In the genomic region with DNA sequence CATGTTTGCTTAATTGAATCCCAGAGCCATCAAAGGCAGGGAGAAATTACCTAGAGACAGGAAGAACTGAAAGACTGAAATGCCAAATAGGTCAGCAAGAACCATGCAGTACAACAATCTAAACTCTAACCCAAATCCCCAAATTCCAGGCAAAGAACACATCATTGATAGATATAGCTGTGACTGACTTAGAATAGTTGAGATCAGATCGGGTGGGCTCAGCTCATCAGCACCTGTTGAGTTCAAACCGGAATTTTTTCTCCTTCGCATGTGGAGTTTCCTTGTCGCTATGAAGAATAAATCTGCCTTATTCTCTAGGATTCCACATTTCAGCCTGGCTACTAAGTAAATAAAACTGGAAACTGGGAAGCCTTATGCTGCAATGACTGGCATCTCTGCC, we compare ENCODE assay signal across 8 cellular contexts. TPM values are rescaled to one million over a fixed set of nuclear protein-coding genes. Genes with fewer than 3 reads are reported as not detected.
DNase-seq lines count a peak whose midpoint lies in the region; ATAC-seq and TF ChIP-seq lines count a peak whose summit lies in the region.

No MANE protein-coding gene starts in this region.

- DNase-seq in H7 = no peak
- no peak for DNase-seq in T-helper 17 cell
- no peak for DNase-seq in glutamatergic neuron
- no peak for DNase-seq in sigmoid colon
- DNase-seq in NCI-H1694 (lab: John Stamatoyannopoulos, UW) = no peak
- DNase-seq in middle frontal gyrus (ENCODE audit: extremely low spot score, low spot score) = no peak
- DNase-seq in KBM-7 = no peak

- no peak for TF ChIP-seq EP300 in sigmoid colon (IDR thresholded peaks at IDR 0.05)

- peaks cover 0 to 44% (median 30%) of the 10 kb centered on the region in 4 donors for H3K4me1 ChIP-seq in sigmoid colon

- no peaks in the 10 kb centered on the region for H3K27me3 Mint-ChIP-seq in T-helper 17 cell
- H3K27me3 Mint-ChIP-seq in glutamatergic neuron (ENCODE audit: unreplicated experiment) = peaks cover 9% of the 10 kb centered on the region

- no peak for TF ChIP-seq POLR2A in sigmoid colon (IDR thresholded peaks at IDR 0.05)

- H3K27ac Mint-ChIP-seq in T-helper 17 cell (peak overlapping the region; percentile 97), glutamatergic neuron (ENCODE audit: unreplicated experiment) (peak overlapping the region; percentile 35)

- H3K36me3 ChIP-seq in H7 (replicated peaks; ENCODE audit: control insufficient read depth, insufficient read depth, low read length) (no peaks in the 10 kb centered on the region), sigmoid colon (no peaks in the 10 kb centered on the region)

- TF ChIP-seq CTCF in glutamatergic neuron (IDR thresholded peaks at IDR 0.05; ENCODE audit: partially characterized antibody, unreplicated experiment) = no peak
- no peak for TF ChIP-seq CTCF in sigmoid colon (IDR thresholded peaks at IDR 0.05)

- intact Hi-C loops in sigmoid colon (cut with DNase I) = loop anchor here (10.0 kb wide), 1 partner anchor 219 kb away; a partner anchor contains a TSS

- peak overlapping the region; percentile 92 to 95 (median 94) for H3K27ac ChIP-seq in sigmoid colon

- H3K27me3 ChIP-seq in H7 (ENCODE audit: control insufficient read depth, insufficient read depth, low read length) = peaks cover 4% of the 10 kb centered on the region
- H3K27me3 ChIP-seq in sigmoid colon = no peaks in the 10 kb centered on the region

- in situ Hi-C loops in KBM-7 (cut with MboI; ENCODE audit: low pct_unique_long_range_greater_than_20kb, low sequenced_read_pairs) = no loop called here

- 24 to 58% methylated on average over 4 of the region's 4 CpGs for WGBS in sigmoid colon, 2 donors

- peaks cover 2% of the 10 kb centered on the region for H3K36me3 Mint-ChIP-seq in T-helper 17 cell (ENCODE audit: low read depth)
- H3K36me3 Mint-ChIP-seq in glutamatergic neuron (ENCODE audit: unreplicated experiment) = no peaks in the 10 kb centered on the region

- H3K4me1 Mint-ChIP-seq in T-helper 17 cell (peaks cover 54% of the 10 kb centered on the region), glutamatergic neuron (ENCODE audit: low read depth, unreplicated experiment) (peaks cover 20% of the 10 kb centered on the region)

- H3K4me3 ChIP-seq in H7 (ENCODE audit: insufficient read depth, low read depth, low read length) (peak overlapping the region; percentile 86; the same call in 1 of the 2 replicates), sigmoid colon (peak overlapping the region; percentile 75 to 99 (median 88))

- ATAC-seq in T-helper 17 cell = no peak
- ATAC-seq in HG03460 (IDR thresholded peaks at IDR 0.05; ENCODE audit: unreplicated experiment) = no peak

- peaks cover 12% of the 10 kb centered on the region for H3K9me3 Mint-ChIP-seq in glutamatergic neuron (ENCODE audit: unreplicated experiment)

- H3K9me3 ChIP-seq in T-helper 17 cell (ENCODE audit: control insufficient read depth, low read length, poor library complexity, severe bottlenecking) = no peaks in the 10 kb centered on the region
- no peaks in the 10 kb centered on the region for H3K9me3 ChIP-seq in sigmoid colon

- peak overlapping the region; percentile 100 for H3K4me3 Mint-ChIP-seq in T-helper 17 cell
- peak overlapping the region; percentile 99 for H3K4me3 Mint-ChIP-seq in glutamatergic neuron (ENCODE audit: unreplicated experiment)

RNA-seq across cellular contexts. Expression of a gene that starts 1.4 kb away (rescaled TPM):
- 13.6 and 16.8 TPM in 2 replicates for total RNA-seq in H7 (2014; rRNA removed; shearing (Covaris generic))
- total RNA-seq in T-helper 17 cell = 1 to 10 TPM; 6.8 to 6.9 TPM
- 9.4 TPM for total RNA-seq in glutamatergic neuron (ENCODE audit: unreplicated experiment)
- total RNA-seq in sigmoid colon = 10 to 100 TPM; 11.9 to 21.1 (median 14.3) TPM
- polyA plus RNA-seq in sigmoid colon = 10 to 100 TPM; 12.9 to 21.0 (median 18.6) TPM

RNA-seq across cellular contexts. Expression of a gene that starts 1.8 kb away (rescaled TPM):
- total RNA-seq in H7 (2014; rRNA removed; shearing (Covaris generic)) = 99.0 and 99.3 TPM in 2 replicates
- 10 to 100 TPM; 24.0 to 29.4 TPM for total RNA-seq in T-helper 17 cell
- total RNA-seq in glutamatergic neuron (ENCODE audit: unreplicated experiment) = 86.7 TPM
- total RNA-seq in sigmoid colon = 10 to 100 TPM; 49.7 to 65.4 (median 58.9) TPM
- 10 to 100 TPM; 51.1 to 70.7 (median 63.8) TPM for polyA plus RNA-seq in sigmoid colon
